In the genomic region with DNA sequence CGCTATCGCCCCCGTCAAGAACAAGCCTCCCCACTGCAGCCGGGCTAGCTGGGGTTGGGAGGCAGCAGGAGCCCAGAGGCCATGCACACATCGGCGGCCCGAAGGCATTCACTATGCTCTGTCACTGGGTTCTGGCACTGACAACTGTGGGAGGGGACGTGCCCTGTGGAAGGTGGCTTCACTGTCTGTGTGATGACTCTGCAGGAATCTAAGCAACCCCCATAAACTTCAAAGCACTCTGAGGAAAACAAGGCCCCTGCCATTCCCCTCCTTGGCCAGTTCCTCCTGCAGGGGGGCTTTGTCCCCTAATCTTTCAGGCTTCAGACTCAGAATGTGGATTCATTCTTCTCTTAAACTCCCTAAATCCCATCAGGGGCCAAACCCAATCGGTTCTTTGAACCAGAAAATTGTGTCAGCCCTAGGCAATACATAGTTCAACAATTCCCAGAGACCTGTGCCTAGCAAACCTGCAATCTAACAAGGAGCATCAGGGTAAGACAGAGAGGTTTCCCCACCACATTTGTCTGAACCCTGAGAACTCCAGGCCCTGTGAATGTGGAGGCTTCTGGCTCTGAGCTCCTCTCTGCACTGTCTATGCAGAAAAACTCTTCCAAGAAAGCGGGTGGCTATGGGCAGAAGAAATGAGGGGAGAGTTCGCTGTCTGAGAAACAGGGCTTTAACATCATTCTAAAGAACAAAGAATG, we compare ENCODE assay signal across 28 cellular contexts.
DNase-seq lines count a peak whose midpoint lies in the region; ATAC-seq and TF ChIP-seq lines count a peak whose summit lies in the region.
"Had no signal": no experiment of that assay in that cellular context is flagged by ENCODE, and none has a peak within 500 bp of the region (broad histone marks: within the 10 kb centered on the region; RNA-seq: fewer than 3 reads in every experiment).

No MANE protein-coding gene starts in this region.

- TF ChIP-seq EP300 in stomach (IDR thresholded peaks at IDR 0.05): no peak

- H3K36me3 Mint-ChIP-seq in activated CD8-positive, alpha-beta memory T cell treated with anti-CD3 and anti-CD28 coated beads, Interleukin-2, amount 10 ng/mL, durations not matched to agents 7 days and 5 days: no peaks in the 10 kb centered on the region
- H3K36me3 Mint-ChIP-seq in nephron (ENCODE audit: low read depth): no peaks in the 10 kb centered on the region
- H3K36me3 Mint-ChIP-seq: CD4-positive, CD25-positive, alpha-beta regulatory T cell; naive thymus-derived CD4-positive, alpha-beta T cell had no signal

- H3K36me3 ChIP-seq in ectodermal cell (ENCODE audit: control insufficient read depth, insufficient read depth, low read length): no peaks in the 10 kb centered on the region
- no peaks in the 10 kb centered on the region for H3K36me3 ChIP-seq in stomach
- H3K36me3 ChIP-seq: esophagus muscularis mucosa, heart left ventricle, right lobe of liver, suprapubic skin, vagina had no signal

- TF ChIP-seq CTCF in nephron (IDR thresholded peaks at IDR 0.05; ENCODE audit: unreplicated experiment in 3 of 3) (no peak), stomach (IDR thresholded peaks at IDR 0.05) (no peak)

- H3K27ac ChIP-seq in ectodermal cell (ENCODE audit: insufficient read depth, low read depth, low read length, poor library complexity, severe bottlenecking): peak overlapping the region; percentile 96
- H3K27ac ChIP-seq in stomach: no peak overlapping the region
- H3K27ac ChIP-seq: 22Rv1, esophagus muscularis mucosa, foreskin keratinocyte, heart left ventricle, right lobe of liver, suprapubic skin, vagina had no signal

- WGBS in ectodermal cell, 2 experiments: 7 to 8% methylated on average over 11 of the region's 11 CpGs
- 40 to 74% (median 46%) methylated on average over 5 to 11 of the region's 11 CpGs for WGBS in stomach, 5 donors

- H3K27ac Mint-ChIP-seq in activated CD8-positive, alpha-beta memory T cell treated with anti-CD3 and anti-CD28 coated beads, Interleukin-2, amount 10 ng/mL, durations not matched to agents 7 days and 5 days: no peak overlapping the region
- H3K27ac Mint-ChIP-seq in nephron: peak overlapping the region in 2 of 3 experiments; percentile 10 to 33
- H3K27ac Mint-ChIP-seq: CD4-positive, CD25-positive, alpha-beta regulatory T cell; naive thymus-derived CD4-positive, alpha-beta T cell; stimulated activated memory B cell treated with anti-CD40 and anti-IgM and Interleukin-4, amounts not matched to agents 10 μg/mL and 1 μg/mL and 100 μg/mL, for 72 hours had no signal

- H3K4me3 ChIP-seq in ectodermal cell (ENCODE audit: insufficient read depth, low read depth, low read length) (no peak overlapping the region), stomach (no peak overlapping the region)
- H3K4me3 ChIP-seq: esophagus muscularis mucosa, heart left ventricle, right lobe of liver, suprapubic skin, vagina had no signal

- no peaks in the 10 kb centered on the region for H3K9me3 Mint-ChIP-seq in activated CD8-positive, alpha-beta memory T cell treated with anti-CD3 and anti-CD28 coated beads, Interleukin-2, amount 10 ng/mL, durations not matched to agents 7 days and 5 days (ENCODE audit: low read depth)
- peaks cover 10% of the 10 kb centered on the region for H3K9me3 Mint-ChIP-seq in nephron

- DNase-seq in activated CD8-positive, alpha-beta memory T cell treated with anti-CD3 and anti-CD28 coated beads for 24 hours: peak; percentile 11
- DNase-seq in activated CD8-positive, alpha-beta memory T cell treated with anti-CD3 and anti-CD28 coated beads, Interleukin-2, amount 10 ng/mL, durations not matched to agents 7 days and 5 days: no peak
- DNase-seq in stomach (peak; percentile 21), NCI-H2171 treated with DMSO at 0.1 percent for 48 hours (lab: John Stamatoyannopoulos, UW) (no peak), DMS153 treated with DMSO at 0.1 percent for 48 hours (lab: John Stamatoyannopoulos, UW; ENCODE audit: unreplicated experiment) (no peak), DMS 273 treated with DMSO at 0.1 percent for 48 hours (lab: John Stamatoyannopoulos, UW) (no peak)
- DNase-seq: activated naive CD4-positive, alpha-beta T cell treated with anti-CD3 and anti-CD28 coated beads, Interleukin-2, amount 50 U/mL, for 16 hours; amygdala; CD4-positive, CD25-positive, alpha-beta regulatory T cell; foreskin keratinocyte; heart left ventricle; left colon; naive thymus-derived CD4-positive, alpha-beta T cell; NCI-H1092; NCI-H187; NCI-H526; SIG-M5; stimulated activated CD4-positive, alpha-beta T cell treated with anti-CD3 and anti-CD28 coated beads, Interleukin-4, amount 100 ng/mL, for 24 hours; T1000 had no signal

- H3K4me3 Mint-ChIP-seq in activated CD8-positive, alpha-beta memory T cell treated with anti-CD3 and anti-CD28 coated beads, Interleukin-2, amount 10 ng/mL, durations not matched to agents 7 days and 5 days: no peak overlapping the region
- H3K4me3 Mint-ChIP-seq in nephron: no peak overlapping the region
- H3K4me3 Mint-ChIP-seq: CD4-positive, CD25-positive, alpha-beta regulatory T cell; naive thymus-derived CD4-positive, alpha-beta T cell; stimulated activated memory B cell treated with anti-CD40 and anti-IgM and Interleukin-4, amounts not matched to agents 10 μg/mL and 1 μg/mL and 100 μg/mL, for 72 hours had no signal

- intact Hi-C loops in stomach (cut with DNase I; ENCODE audit: low total_unique reads): no loop called here

- no peak for TF ChIP-seq POLR2A in stomach (IDR thresholded peaks at IDR 0.05)

- peaks cover 5% of the 10 kb centered on the region for H3K27me3 Mint-ChIP-seq in activated CD8-positive, alpha-beta memory T cell treated with anti-CD3 and anti-CD28 coated beads, Interleukin-2, amount 10 ng/mL, durations not matched to agents 7 days and 5 days
- peaks cover 30% of the 10 kb centered on the region for H3K27me3 Mint-ChIP-seq in nephron (ENCODE audit: low read depth)

- ATAC-seq in activated CD8-positive, alpha-beta memory T cell treated with anti-CD3 and anti-CD28 coated beads, Interleukin-2, amount 10 ng/mL, durations not matched to agents 7 days and 5 days: no peak
- ATAC-seq: foreskin keratinocyte; heart left ventricle; left colon; naive thymus-derived CD4-positive, alpha-beta T cell; Panc1; stimulated activated memory B cell treated with anti-CD40 and anti-IgM and Interleukin-4, amounts not matched to agents 10 μg/mL and 1 μg/mL and 100 μg/mL, for 72 hours had no signal

- no peaks in the 10 kb centered on the region for H3K4me1 Mint-ChIP-seq in activated CD8-positive, alpha-beta memory T cell treated with anti-CD3 and anti-CD28 coated beads, Interleukin-2, amount 10 ng/mL, durations not matched to agents 7 days and 5 days
- H3K4me1 Mint-ChIP-seq in nephron: peaks cover 22% of the 10 kb centered on the region
- H3K4me1 Mint-ChIP-seq: CD4-positive, CD25-positive, alpha-beta regulatory T cell had no signal

- H3K27me3 ChIP-seq in ectodermal cell (ENCODE audit: control insufficient read depth, insufficient read depth, low read length, poor library complexity, severe bottlenecking) (no peaks in the 10 kb centered on the region), stomach (peaks cover 0 to 48% (median 0%) of the 10 kb centered on the region in 3 donors)
- H3K27me3 ChIP-seq: foreskin keratinocyte, right lobe of liver, vagina had no signal

- H3K4me1 ChIP-seq in ectodermal cell (ENCODE audit: control insufficient read depth, insufficient read depth, low read length) (peaks cover 29% of the 10 kb centered on the region), stomach (no peaks in the 10 kb centered on the region)
- H3K4me1 ChIP-seq: esophagus muscularis mucosa, foreskin keratinocyte, heart left ventricle, right lobe of liver, suprapubic skin, vagina had no signal

- CTCF ChIA-PET in activated CD8-positive, alpha-beta memory T cell treated with anti-CD3 and anti-CD28 coated beads, Interleukin-2, amount 10 ng/mL, durations not matched to agents 7 days and 5 days (lab: Charles Lee): no interaction called here

- no peaks in the 10 kb centered on the region for H3K9me3 ChIP-seq in ectodermal cell (ENCODE audit: control insufficient read depth, low read length)
- H3K9me3 ChIP-seq in stomach: peaks cover 0 to 3% (median 0%) of the 10 kb centered on the region in 4 donors
- H3K9me3 ChIP-seq: esophagus muscularis mucosa, right lobe of liver, suprapubic skin, vagina had no signal

Comparison
In these comparisons a context has a peak if more than half of its experiments do, and no peak if none do; other contexts are left out.
1. DNase-seq: peak in activated CD8-positive, alpha-beta memory T cell treated with anti-CD3 and anti-CD28 coated beads for 24 hours (single experiment) and stomach (single experiment); none in activated CD8-positive, alpha-beta memory T cell treated with anti-CD3 and anti-CD28 coated beads, Interleukin-2, amount 10 ng/mL, durations not matched to agents 7 days and 5 days (single experiment), NCI-H2171 treated with DMSO at 0.1 percent for 48 hours (single experiment), DMS153 treated with DMSO at 0.1 percent for 48 hours (single experiment) and DMS 273 treated with DMSO at 0.1 percent for 48 hours (single experiment).